ENCODE assay signal across 1 cellular context in genomic region chr4:169225058-169225751, GRCh38.
TF ChIP-seq lines count a peak whose summit lies in the region.

No MANE protein-coding gene starts in this region.

TF ChIP-seq in H1, 55 proteins besides CTCF, POLR2A, EP300 and RAD21 (continued from another document):
- no peak for TF ChIP-seq CHD7 (IDR thresholded peaks at IDR 0.05; ENCODE audit: insufficient replicate concordance, low read length)
